1 cellular context compared by ENCODE assay signal in genomic region chr6:142374965-142375733, GRCh38.
TF ChIP-seq lines count a peak whose summit lies in the region.

No MANE protein-coding gene starts in this region.

TF ChIP-seq in HepG2, 621 proteins besides CTCF, POLR2A, EP300 and RAD21 (continued from another document and continues in another):
- no peak for TF ChIP-seq NFAT5 (CRISPR knock-in tag; IDR thresholded peaks at IDR 0.05)
- peak; percentile 80; the same call in 1 of the 2 replicates for TF ChIP-seq ZNF264 (CRISPR knock-in tag; IDR thresholded peaks at IDR 0.05)
- peak; percentile 64; the same call in 1 of the 2 replicates for TF ChIP-seq ARNT2 (CRISPR knock-in tag; IDR thresholded peaks at IDR 0.05; ENCODE audit: low read depth)
- TF ChIP-seq ZNF614 (CRISPR knock-in tag; IDR thresholded peaks at IDR 0.05; ENCODE audit: borderline replicate concordance) = peak; percentile 87; the same call in 1 of the 2 replicates
- no peak for TF ChIP-seq ZUFSP (CRISPR knock-in tag; IDR thresholded peaks at IDR 0.05; ENCODE audit: borderline replicate concordance)
- peak; percentile 74 for TF ChIP-seq THAP11 (CRISPR knock-in tag; IDR thresholded peaks at IDR 0.05)
- TF ChIP-seq LBX2 (CRISPR knock-in tag; IDR thresholded peaks at IDR 0.05; ENCODE audit: borderline replicate concordance) = no peak
- no peak for TF ChIP-seq GZF1 (CRISPR knock-in tag; IDR thresholded peaks at IDR 0.05)
- peak; percentile 96 for TF ChIP-seq IRF2 (CRISPR knock-in tag; IDR thresholded peaks at IDR 0.05)
- no peak for TF ChIP-seq CHD4 (IDR thresholded peaks at IDR 0.05; ENCODE audit: borderline replicate concordance, low read length)
- peak; percentile 100 for TF ChIP-seq ETV5 (CRISPR knock-in tag; IDR thresholded peaks at IDR 0.05; ENCODE audit: borderline replicate concordance)
- TF ChIP-seq ZNF34 (CRISPR knock-in tag; IDR thresholded peaks at IDR 0.05; ENCODE audit: borderline replicate concordance) = no peak
- TF ChIP-seq NR2C2 (CRISPR knock-in tag; IDR thresholded peaks at IDR 0.05; ENCODE audit: borderline replicate concordance) = peak; percentile 66; the same call in 1 of the 2 replicates
- TF ChIP-seq HNF1B (CRISPR knock-in tag; IDR thresholded peaks at IDR 0.05) = peak; percentile 99
- no peak; the same call in 1 of the 2 replicates for TF ChIP-seq ATF6 (CRISPR knock-in tag; conservative IDR thresholded peaks at IDR 0.05)
- peak in 1 of 2 experiments; percentile 96; a peak in 2 of 4 replicates for TF ChIP-seq KLF16 (CRISPR knock-in tag; IDR thresholded peaks at IDR 0.05)
- no peak for TF ChIP-seq ZMYM2 (CRISPR knock-in tag; IDR thresholded peaks at IDR 0.05)
- no peak for TF ChIP-seq KIAA2018 (CRISPR knock-in tag; IDR thresholded peaks at IDR 0.05; ENCODE audit: borderline replicate concordance)
- 0 out of 2 replicates have a peak, but pooled peaks have one; percentile 56 for TF ChIP-seq ZBTB39 (CRISPR knock-in tag; IDR thresholded peaks at IDR 0.05)
- TF ChIP-seq FLYWCH1 (CRISPR knock-in tag; IDR thresholded peaks at IDR 0.05) = no peak
- TF ChIP-seq ZBTB4 (CRISPR knock-in tag; IDR thresholded peaks at IDR 0.05; ENCODE audit: borderline replicate concordance) = no peak
- TF ChIP-seq CREM (IDR thresholded peaks at IDR 0.05) = peak; percentile 97
- TF ChIP-seq CREM (CRISPR knock-in tag; IDR thresholded peaks at IDR 0.05) = no peak
- no peak for TF ChIP-seq REXO4 (CRISPR knock-in tag; IDR thresholded peaks at IDR 0.05; ENCODE audit: borderline replicate concordance)
- peak; percentile 93 for TF ChIP-seq SIX4 (CRISPR knock-in tag; IDR thresholded peaks at IDR 0.05)
